Comparison of ENCODE assay signal across 18 cellular contexts in genomic region chr15:28508217-28508889, GRCh38. TPM values are rescaled to one million over a fixed set of nuclear protein-coding genes. Genes with fewer than 3 reads are reported as not detected.
"Had no signal": no experiment of that assay in that cellular context is flagged by ENCODE, and none has a peak within 500 bp of the region (broad histone marks: within the 10 kb centered on the region; RNA-seq: fewer than 3 reads in every experiment).

No MANE protein-coding gene starts in this region.

RNA-seq across cellular contexts. Expression of gene GOLGA8G, which starts 24.4 kb away (rescaled TPM):
- total RNA-seq: kidney, lung, mesothelial cell of epicardium, mononuclear cell, osteoblast, psoas muscle, spleen, temporal lobe, tibial nerve, ureter, uterus had no signal
- polyA plus RNA-seq: immature natural killer cell, lung, neural cell, psoas muscle, small intestine had no signal

RNA-seq across cellular contexts. Expression of gene GOLGA6L25, which starts 45.0 kb away (rescaled TPM):
- total RNA-seq: kidney, lower leg skin, lung, mesothelial cell of epicardium, mononuclear cell, natural killer cell, osteoblast, pancreas, psoas muscle, sigmoid colon, spleen, temporal lobe, tibial nerve, ureter, uterus had no signal
- polyA plus RNA-seq: immature natural killer cell, lung, neural cell, pancreas, psoas muscle, sigmoid colon, small intestine, spleen had no signal
